In genomic region chr1:12150456-12151200, GRCh38 we compare ENCODE assay signal across 11 cellular contexts. TPM values are rescaled to one million over a fixed set of nuclear protein-coding genes. Genes with fewer than 3 reads are reported as not detected.
DNase-seq lines count a peak whose midpoint lies in the region; ATAC-seq and TF ChIP-seq lines count a peak whose summit lies in the region.
"Had no signal": no experiment of that assay in that cellular context is flagged by ENCODE, and none has a peak within 500 bp of the region (broad histone marks: within the 10 kb centered on the region; RNA-seq: fewer than 3 reads in every experiment).

No MANE protein-coding gene starts in this region.

- no peak for TF ChIP-seq POLR2A in thyroid gland (IDR thresholded peaks at IDR 0.05)

- in situ Hi-C loops in G401 (cut with HindIII; ENCODE audit: low sequenced_read_pairs): no loop called here

- peak overlapping the region; percentile 19 for H3K4me3 Mint-ChIP-seq in activated T-cell treated with anti-CD3 and anti-CD28 coated beads, Interleukin-2, amount 50 U/mL, for 24 hours
- H3K4me3 Mint-ChIP-seq in T-helper 17 cell: peak overlapping the region; percentile 83

- peak; percentile 78 for ATAC-seq in T-helper 17 cell
- ATAC-seq in left ventricle myocardium superior: peak; percentile 33
- ATAC-seq in HG02642 (IDR thresholded peaks at IDR 0.05; ENCODE audit: poor library complexity, unreplicated experiment): no peak
- ATAC-seq in HG02763 (IDR thresholded peaks at IDR 0.05; ENCODE audit: unreplicated experiment): no peak

- H3K9me3 Mint-ChIP-seq in activated T-cell treated with anti-CD3 and anti-CD28 coated beads, Interleukin-2, amount 50 U/mL, for 24 hours: peaks cover 12% of the 10 kb centered on the region

- H3K4me1 ChIP-seq in thyroid gland: peaks cover 30 to 54% of the 10 kb centered on the region in 2 donors

- no peak for TF ChIP-seq CTCF in thyroid gland (IDR thresholded peaks at IDR 0.05)

- H3K36me3 ChIP-seq in thyroid gland: no peaks in the 10 kb centered on the region

- whole genome bisulfite sequencing in thyroid gland, 2 donors: 31% methylated on average over 7 to 9 of the region's 9 CpGs

- no peak for DNase-seq in activated T-cell treated with anti-CD3 and anti-CD28 coated beads, Interleukin-2, amount 50 U/mL, for 24 hours
- DNase-seq in activated T-cell treated with anti-CD3 and anti-CD28 coated beads, Interleukin-2, amount 50 U/mL, for 1 hour: no peak
- DNase-seq in T-helper 17 cell (no peak), left ventricle myocardium superior (no peak), thyroid gland (peak; percentile 45 to 60), G401 (ENCODE audit: low spot score) (no peak)
- DNase-seq: activated CD4-positive, CD25-positive, alpha-beta regulatory T cell; NCI-H82 had no signal

- no peak overlapping the region for H3K4me3 ChIP-seq in thyroid gland (replicated peaks in 1 of 3)

- H3K4me1 Mint-ChIP-seq in activated T-cell treated with anti-CD3 and anti-CD28 coated beads, Interleukin-2, amount 50 U/mL, for 24 hours (ENCODE audit: low read depth): peaks cover 87% of the 10 kb centered on the region
- peaks cover 67% of the 10 kb centered on the region for H3K4me1 Mint-ChIP-seq in T-helper 17 cell

- H3K36me3 Mint-ChIP-seq in activated T-cell treated with anti-CD3 and anti-CD28 coated beads, Interleukin-2, amount 50 U/mL, for 24 hours (ENCODE audit: low read depth): peaks cover 10% of the 10 kb centered on the region
- peaks cover 3% of the 10 kb centered on the region for H3K36me3 Mint-ChIP-seq in T-helper 17 cell (ENCODE audit: low read depth)

- no peaks in the 10 kb centered on the region for H3K27me3 Mint-ChIP-seq in activated T-cell treated with anti-CD3 and anti-CD28 coated beads, Interleukin-2, amount 50 U/mL, for 24 hours
- no peaks in the 10 kb centered on the region for H3K27me3 Mint-ChIP-seq in T-helper 17 cell

- H3K27ac Mint-ChIP-seq in activated T-cell treated with anti-CD3 and anti-CD28 coated beads, Interleukin-2, amount 50 U/mL, for 24 hours: peak overlapping the region; percentile 86
- peak overlapping the region; percentile 92 for H3K27ac Mint-ChIP-seq in T-helper 17 cell
- H3K27ac Mint-ChIP-seq: progenitor cell of endocrine pancreas had no signal

- H3K27ac ChIP-seq in thyroid gland: peak overlapping the region; percentile 51 to 81 (median 52)

- H3K9me3 ChIP-seq in T-helper 17 cell (ENCODE audit: control insufficient read depth, low read length, poor library complexity, severe bottlenecking) (no peaks in the 10 kb centered on the region), thyroid gland (no peaks in the 10 kb centered on the region)

- no peaks in the 10 kb centered on the region for H3K27me3 ChIP-seq in thyroid gland

- intact Hi-C loops in left ventricle myocardium superior (cut with micrococcal nuclease) (no loop called here), thyroid gland (cut with DNase I) (no loop called here)

RNA-seq across cellular contexts. Expression of gene TNFRSF1B, which starts 16.2 kb away (rescaled TPM):
- total RNA-seq in T-helper 17 cell: 100 to 1,000 TPM; 127 to 132 TPM
- 13.0 TPM for total RNA-seq in left ventricle myocardium superior
- total RNA-seq in thyroid gland: 10 to 100 TPM in 2 of 4 donors, 1 to 10 TPM in 2; 4.4 to 20.4 (median 9.0) TPM
- not detected in 2 replicates for total RNA-seq in G401 (2014; rRNA removed; shearing (Covaris generic))
- total RNA-seq: progenitor cell of endocrine pancreas had no signal

Comparison
In these comparisons a context has a peak if more than half of its experiments do, and no peak if none do; other contexts are left out.
1. DNase-seq: peak in thyroid gland (2 of 2); none in activated T-cell treated with anti-CD3 and anti-CD28 coated beads, Interleukin-2, amount 50 U/mL, for 24 hours (single experiment), activated T-cell treated with anti-CD3 and anti-CD28 coated beads, Interleukin-2, amount 50 U/mL, for 1 hour (single experiment), T-helper 17 cell (0 of 3), left ventricle myocardium superior (single experiment) and G401 (single experiment).
2. ATAC-seq: peak in T-helper 17 cell (single experiment) and left ventricle myocardium superior (single experiment); none in HG02642 (single experiment) and HG02763 (single experiment).